33 cellular contexts compared by ENCODE assay signal in the genomic region with DNA sequence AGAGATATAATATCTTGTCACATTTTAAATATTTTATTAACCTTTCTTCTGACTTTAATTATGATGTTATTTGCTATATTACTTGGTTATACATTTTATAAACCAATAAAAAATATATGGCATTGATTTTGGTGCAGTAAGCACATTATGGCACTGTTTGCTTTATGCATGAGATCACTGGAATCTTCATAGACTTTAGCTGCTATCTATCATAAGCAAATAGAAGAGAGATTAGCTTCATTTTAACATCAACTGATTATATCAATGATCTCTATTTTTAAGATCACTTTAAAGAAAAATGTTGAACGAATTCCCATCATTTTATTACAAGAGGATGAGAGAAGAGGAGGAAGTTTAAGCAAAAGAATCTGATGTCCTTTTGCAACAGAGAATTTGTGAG. TPM values are rescaled to one million over a fixed set of nuclear protein-coding genes. Genes with fewer than 3 reads are reported as not detected.
"Had no signal": no experiment of that assay in that cellular context is flagged by ENCODE, and none has a peak within 500 bp of the region (broad histone marks: within the 10 kb centered on the region; RNA-seq: fewer than 3 reads in every experiment).

No MANE protein-coding gene starts in this region.

- FAIRE-seq: endothelial cell of umbilical vein had no signal

- H3K27ac Mint-ChIP-seq: activated CD4-positive, alpha-beta memory T cell treated with anti-CD3 and anti-CD28 coated beads for 36 hours; activated CD4-positive, alpha-beta T cell treated with anti-CD3 and anti-CD28 coated beads for 36 hours; activated CD4-positive, alpha-beta T cell treated with anti-CD3 and anti-CD28 coated beads, Interleukin-2, amount 10 ng/mL, durations not matched to agents 24 days and 14 days; activated CD8-positive, alpha-beta memory T cell treated with anti-CD3 and anti-CD28 coated beads, Interleukin-2, amount 10 ng/mL, durations not matched to agents 7 days and 5 days; activated CD8-positive, alpha-beta T cell treated with anti-CD3 and anti-CD28 coated beads, Interleukin-2, amount 10 ng/mL, durations not matched to agents 7 days and 5 days; activated naive CD4-positive, alpha-beta T cell treated with anti-CD3 and anti-CD28 coated beads for 36 hours; activated naive CD4-positive, alpha-beta T cell treated with anti-CD3 and anti-CD28 coated beads, Interleukin-2, amount 50 U/mL, for 72 hours; activated naive CD8-positive, alpha-beta T cell treated with anti-CD3 and anti-CD28 coated beads, Interleukin-2, amount 10 ng/mL, durations not matched to agents 7 days and 5 days; activated T-helper 1 cell treated with anti-CD3 and anti-CD28 coated beads, Interleukin-12 subunit alpha, Interleukin-12 subunit beta, Interleukin-2, Interleukin-4 antibody, amounts not matched to agents 30 ng/mL and 10 ng/mL and 1 ng/mL, durations not matched to agents 14 hours and 24 hours and 36 hours; activated T-helper 2 cell treated with anti-CD3 and anti-CD28 coated beads, Interferon-gamma antibody, Interleukin-2, Interleukin-4, amounts not matched to agents 10 μg/mL and 5 μg/mL and 100 μg/mL, durations not matched to agents 14 hours and 24 hours and 36 hours; brain; T-cell; T-helper 1 cell treated with Interleukin-12 subunit alpha and Interleukin-12 subunit beta and Interleukin-4 antibody, amounts not matched to agents 30 μg/mL and 1 μg/mL, for 36 hours; T-helper 2 cell treated with Interferon-gamma antibody and Interleukin-4, amounts not matched to agents 5 μg/mL and 100 μg/mL, for 36 hours had no signal

- H3K27me3 Mint-ChIP-seq: activated CD4-positive, alpha-beta memory T cell treated with anti-CD3 and anti-CD28 coated beads for 36 hours; activated CD4-positive, alpha-beta T cell treated with anti-CD3 and anti-CD28 coated beads for 36 hours; activated CD4-positive, alpha-beta T cell treated with anti-CD3 and anti-CD28 coated beads, Interleukin-2, amount 10 ng/mL, durations not matched to agents 24 days and 14 days; T-cell had no signal

- H3K9me3 Mint-ChIP-seq: activated naive CD4-positive, alpha-beta T cell treated with anti-CD3 and anti-CD28 coated beads for 36 hours; activated naive CD8-positive, alpha-beta T cell treated with anti-CD3 and anti-CD28 coated beads, Interleukin-2, amount 10 ng/mL, durations not matched to agents 7 days and 5 days had no signal

- H3K36me3 ChIP-seq: ascending aorta, breast epithelium, cardiac muscle cell, colonic mucosa, esophagus squamous epithelium, gastroesophageal sphincter had no signal

- H3K9me3 ChIP-seq: ascending aorta, breast epithelium, colonic mucosa, esophagus squamous epithelium, gastroesophageal sphincter had no signal

- H3K4me1 Mint-ChIP-seq: activated CD8-positive, alpha-beta memory T cell treated with anti-CD3 and anti-CD28 coated beads, Interleukin-2, amount 10 ng/mL, durations not matched to agents 7 days and 5 days; activated naive CD8-positive, alpha-beta T cell treated with anti-CD3 and anti-CD28 coated beads, Interleukin-2, amount 10 ng/mL, durations not matched to agents 7 days and 5 days; brain had no signal

- H3K27me3 ChIP-seq: ascending aorta, breast epithelium, cardiac muscle cell, colonic mucosa, esophagus squamous epithelium, gastroesophageal sphincter had no signal

- H3K36me3 Mint-ChIP-seq: activated naive CD8-positive, alpha-beta T cell treated with anti-CD3 and anti-CD28 coated beads, Interleukin-2, amount 10 ng/mL, durations not matched to agents 7 days and 5 days; brain; T-cell had no signal

- ATAC-seq: activated CD4-positive, alpha-beta T cell treated with anti-CD3 and anti-CD28 coated beads for 36 hours; activated CD8-positive, alpha-beta memory T cell treated with anti-CD3 and anti-CD28 coated beads, Interleukin-2, amount 10 ng/mL, durations not matched to agents 7 days and 5 days; activated CD8-positive, alpha-beta T cell treated with anti-CD3 and anti-CD28 coated beads, Interleukin-2, amount 10 ng/mL, durations not matched to agents 7 days and 5 days; activated naive CD4-positive, alpha-beta T cell treated with anti-CD3 and anti-CD28 coated beads, Interleukin-2, amount 50 U/mL, for 72 hours; gastroesophageal sphincter; T-cell had no signal

- H3K27ac ChIP-seq: ascending aorta, breast epithelium, cardiac muscle cell, colonic mucosa, epithelial cell of prostate, esophagus squamous epithelium, gastroesophageal sphincter had no signal

- H3K4me3 ChIP-seq: ascending aorta, breast epithelium, cardiac muscle cell, colonic mucosa, esophagus squamous epithelium, gastroesophageal sphincter had no signal

- H3K4me3 Mint-ChIP-seq: activated CD4-positive, alpha-beta memory T cell treated with anti-CD3 and anti-CD28 coated beads for 36 hours; activated CD4-positive, alpha-beta T cell treated with anti-CD3 and anti-CD28 coated beads for 36 hours; activated CD4-positive, alpha-beta T cell treated with anti-CD3 and anti-CD28 coated beads, Interleukin-2, amount 10 ng/mL, durations not matched to agents 24 days and 14 days; activated CD8-positive, alpha-beta memory T cell treated with anti-CD3 and anti-CD28 coated beads, Interleukin-2, amount 10 ng/mL, durations not matched to agents 7 days and 5 days; activated CD8-positive, alpha-beta T cell treated with anti-CD3 and anti-CD28 coated beads, Interleukin-2, amount 10 ng/mL, durations not matched to agents 7 days and 5 days; activated naive CD4-positive, alpha-beta T cell treated with anti-CD3 and anti-CD28 coated beads for 36 hours; activated naive CD8-positive, alpha-beta T cell treated with anti-CD3 and anti-CD28 coated beads, Interleukin-2, amount 10 ng/mL, durations not matched to agents 7 days and 5 days; activated T-helper 1 cell treated with anti-CD3 and anti-CD28 coated beads, Interleukin-12 subunit alpha, Interleukin-12 subunit beta, Interleukin-2, Interleukin-4 antibody, amounts not matched to agents 30 ng/mL and 10 ng/mL and 1 ng/mL, durations not matched to agents 14 hours and 24 hours and 36 hours; brain; T-cell; T-helper 1 cell treated with Interleukin-12 subunit alpha and Interleukin-12 subunit beta and Interleukin-4 antibody, amounts not matched to agents 30 μg/mL and 1 μg/mL, for 36 hours; T-helper 2 cell treated with Interferon-gamma antibody and Interleukin-4, amounts not matched to agents 5 μg/mL and 100 μg/mL, for 36 hours had no signal

- DNase-seq: activated CD4-positive, alpha-beta memory T cell treated with anti-CD3 and anti-CD28 coated beads for 36 hours; activated CD4-positive, alpha-beta T cell treated with anti-CD3 and anti-CD28 coated beads for 36 hours; activated CD4-positive, alpha-beta T cell treated with anti-CD3 and anti-CD28 coated beads, Interleukin-2, amount 10 ng/mL, durations not matched to agents 24 days and 14 days; activated CD4-positive, CD25-positive, alpha-beta regulatory T cell; activated CD4-positive, CD25-positive, alpha-beta regulatory T cell treated with anti-CD3 and anti-CD28 coated beads, Interleukin-2, amount 50 U/mL, for 72 hours; activated CD8-positive, alpha-beta memory T cell treated with anti-CD3 and anti-CD28 coated beads, Interleukin-2, amount 10 ng/mL, durations not matched to agents 7 days and 5 days; activated CD8-positive, alpha-beta memory T cell treated with anti-CD3 and anti-CD28 coated beads, Interleukin-2, amount 50 U/mL, for 4 hours; activated CD8-positive, alpha-beta T cell treated with anti-CD3 and anti-CD28 coated beads, Interleukin-2, amount 10 ng/mL, durations not matched to agents 7 days and 5 days; activated effector memory CD4-positive, alpha-beta T cell treated with anti-CD3 and anti-CD28 coated beads, Interleukin-2, amount 50 U/mL, for 16 hours; activated naive CD4-positive, alpha-beta T cell treated with anti-CD3 and anti-CD28 coated beads for 36 hours; activated naive CD8-positive, alpha-beta T cell treated with anti-CD3 and anti-CD28 coated beads, Interleukin-2, amount 10 ng/mL, durations not matched to agents 7 days and 5 days; activated T-cell treated with anti-CD3 and anti-CD28 coated beads, Interleukin-2, amount 50 U/mL, for 1 hour; activated T-cell treated with anti-CD3 and anti-CD28 coated beads, Interleukin-2, amount 50 U/mL, for 48 hours; central memory CD4-positive, alpha-beta T cell; cerebellar nuclear complex; colonic mucosa; effector CD8-positive, alpha-beta T cell; esophagus squamous epithelium; foreskin melanocyte; T-cell; T1000 had no signal

- H3K4me1 ChIP-seq: ascending aorta, breast epithelium, colonic mucosa, gastroesophageal sphincter had no signal

RNA-seq across cellular contexts. Expression of a gene that starts 58.6 kb away (rescaled TPM):
- total RNA-seq: ascending aorta had no signal
